10 cellular contexts compared by ENCODE assay signal in the genomic region with DNA sequence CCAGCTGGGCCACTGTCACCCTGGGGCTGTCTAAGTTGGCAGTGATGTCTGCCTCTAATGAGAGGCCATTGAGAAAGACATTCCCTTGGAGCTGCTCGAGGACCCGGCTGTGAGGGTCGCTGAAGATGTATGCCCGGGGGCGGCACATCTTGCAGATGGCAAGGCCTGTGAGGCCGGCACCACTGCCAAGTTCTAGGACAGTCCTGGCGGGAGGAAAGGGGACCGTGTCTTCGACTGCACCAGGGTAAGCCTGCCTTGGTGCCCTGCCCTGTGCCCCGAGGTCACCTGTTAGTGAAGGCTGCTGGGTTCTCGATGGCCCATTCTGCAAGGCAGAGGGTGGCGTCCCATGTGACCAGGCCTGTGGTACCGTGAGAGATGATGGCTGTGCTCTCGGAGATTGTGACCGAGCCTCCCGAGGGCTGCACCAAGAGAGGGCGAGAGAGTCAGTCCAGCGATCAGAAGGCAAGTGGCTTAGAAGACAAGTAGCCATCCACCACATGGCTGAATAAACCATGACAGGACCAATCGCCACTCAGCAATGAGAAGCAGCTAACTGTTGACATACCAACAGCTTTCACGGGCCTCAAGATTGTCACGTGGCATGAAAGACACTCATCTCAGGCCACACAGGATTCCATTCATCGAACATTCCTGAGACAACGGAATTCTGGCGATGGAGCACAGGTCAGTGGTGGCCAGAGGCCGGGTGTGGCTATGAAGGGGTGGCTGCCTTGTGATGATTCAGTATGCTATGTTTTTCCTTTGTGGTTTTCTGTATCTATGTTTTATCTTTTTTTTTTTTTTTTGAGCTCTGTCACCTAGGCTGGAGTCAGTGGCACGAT. TPM values are rescaled to one million over a fixed set of nuclear protein-coding genes. Genes with fewer than 3 reads are reported as not detected.
DNase-seq lines count a peak whose midpoint lies in the region; TF ChIP-seq lines count a peak whose summit lies in the region.
"Not testable (repeated sequence)": the region's sequence is repeated elsewhere in the genome, so short reads cannot be mapped to it uniquely, and the experiment has no call there.
"Had no signal": no experiment of that assay in that cellular context is flagged by ENCODE, and none has a peak within 500 bp of the region (broad histone marks: within the 10 kb centered on the region; RNA-seq: fewer than 3 reads in every experiment).

No MANE protein-coding gene starts in this region.

- H3K27me3 ChIP-seq in brain microvascular endothelial cell (replicated peaks) = not testable (repeated sequence)

- H3K4me3 ChIP-seq in brain microvascular endothelial cell (ENCODE audit: low read depth, low read length); fibroblast of pulmonary artery (replicated peaks; ENCODE audit: low read depth, low read length): not testable (repeated sequence)

- not testable (repeated sequence) for H3K27ac ChIP-seq in brain microvascular endothelial cell

- TF ChIP-seq CTCF in brain microvascular endothelial cell (IDR thresholded peaks at IDR 0.05; ENCODE audit: low read depth, low read length, missing control alignments); fibroblast of pulmonary artery (IDR thresholded peaks at IDR 0.05; ENCODE audit: low read length, missing control alignments): not testable (repeated sequence)

- DNase-seq in ACHN (peak; percentile 49), Daoy (ENCODE audit: low read depth) (peak; percentile 27), HCEC 1CT (peak; percentile 35), LoVo (ENCODE audit: low spot score) (peak; percentile 13), SW480 (ENCODE audit: low spot score) (peak; percentile 32), brain microvascular endothelial cell (peak; percentile 92), fibroblast of pulmonary artery (ENCODE audit: low read depth) (peak; percentile 28), kidney tubule cell (ENCODE audit: low spot score) (peak; percentile 49)

- in situ Hi-C loops in ACHN (cut with HindIII; ENCODE audit: low pct_ligation_motif_present, low pct_unique_long_range_greater_than_20kb, low sequenced_read_pairs); brain microvascular endothelial cell (cut with HindIII; ENCODE audit: low pct_ligation_motif_present, low sequenced_read_pairs): not testable (repeated sequence)

- H3K36me3 ChIP-seq in brain microvascular endothelial cell (replicated peaks) = not testable (repeated sequence)

RNA-seq across cellular contexts. Expression of a gene that starts 8.1 kb away (rescaled TPM):
- total RNA-seq in Daoy (2014; rRNA removed; shearing (Covaris generic)) = 0.17 TPM in 1 of 2 replicates, not detected in the other
- total RNA-seq: HepG2, Right ventricle myocardium superior had no signal

Comparison
In these comparisons a context has a peak if more than half of its experiments do, and no peak if none do; other contexts are left out.
1. DNase-seq: peak in every context shown above with its lines; median percentile 92 in brain microvascular endothelial cell; 49 in ACHN; 49 in kidney tubule cell; 35 in HCEC 1CT; 32 in SW480; 28 in fibroblast of pulmonary artery; 27 in Daoy; 13 in LoVo.